Comparison of ENCODE assay signal across 16 cellular contexts in genomic region chr4:113645288-113645687, GRCh38.
DNase-seq lines count a peak whose midpoint lies in the region; ATAC-seq and TF ChIP-seq lines count a peak whose summit lies in the region.
"Had no signal": no experiment of that assay in that cellular context is flagged by ENCODE, and none has a peak within 500 bp of the region (broad histone marks: within the 10 kb centered on the region; RNA-seq: fewer than 3 reads in every experiment).

No MANE protein-coding gene starts in this region.

- in situ Hi-C loops in Panc1 (cut with HindIII; ENCODE audit: low pct_unique_long_range_greater_than_20kb, low sequenced_read_pairs), result no loop called here

- H3K4me3 ChIP-seq in HCT116 (replicated peaks in 1 of 2; ENCODE audit: low read depth in 1 of 2, low read length in 2 of 2) (no peak overlapping the region), Panc1 (ENCODE audit: low read depth in 2 of 2, low read length in 2 of 2) (no peak overlapping the region), iPS-20b (ENCODE audit: low read length) (0 out of 2 replicates have a peak overlapping the region, but pooled peaks have one; percentile 6), thyroid gland (replicated peaks in 1 of 3) (no peak overlapping the region), left lung (no peak overlapping the region)
- H3K4me3 ChIP-seq: MG63, thoracic aorta had no signal

- RAD21 ChIA-PET in HCT116 (lab: Charles Lee; ENCODE audit: low non-redundant PET in 1 of 2, low total read pairs in 2 of 2, uncharacterized antibody in 2 of 2, unreplicated experiment in 2 of 2), result no interaction called here

- H3K9me3 ChIP-seq in HCT116 (ENCODE audit: control insufficient read depth in 1 of 2, insufficient read depth in 1 of 2, low read depth in 1 of 2, low read length in 2 of 2) (no peaks in the 10 kb centered on the region), Panc1 (ENCODE audit: control insufficient read depth, insufficient read depth, low read depth, low read length) (no peaks in the 10 kb centered on the region), iPS-20b (ENCODE audit: insufficient read depth, low read depth, low read length) (no peaks in the 10 kb centered on the region), thyroid gland (no peaks in the 10 kb centered on the region), left lung (no peaks in the 10 kb centered on the region)
- H3K9me3 ChIP-seq: BE2C, MG63, thoracic aorta had no signal

- 100% methylated on average over 1 of the region's 1 CpG for WGBS in thyroid gland, 2 donors

- intact Hi-C loops in HCT116 (cut with micrococcal nuclease) (loop anchor here (10.0 kb wide), 1 partner anchor 100 kb away; no protein-coding TSS in a partner anchor), Panc1 (cut with micrococcal nuclease; ENCODE audit: unreplicated experiment) (no loop called here), thyroid gland (cut with DNase I) (no loop called here), left lung (cut with DNase I) (no loop called here)

- TF ChIP-seq RAD21 in HCT116 (IDR thresholded peaks at IDR 0.05; ENCODE audit: low read depth), result no peak

- ATAC-seq in HCT116, result peak; percentile 18
- 0 out of 2 replicates have a peak, but pooled peaks have one; percentile 5 for ATAC-seq in Panc1
- ATAC-seq in left lung, result no peak
- ATAC-seq: activated CD8-positive, alpha-beta memory T cell treated with anti-CD3 and anti-CD28 coated beads, Interleukin-2, amount 10 ng/mL, durations not matched to agents 7 days and 5 days; stimulated activated effector memory CD8-positive, alpha-beta T cell treated with anti-CD3 and anti-CD28 coated beads, Interleukin-12 subunit alpha, Interleukin-12 subunit beta, amount 100 ng/mL, for 72 hours had no signal

- CTCF ChIA-PET in HCT116 (lab: Charles Lee), result no interaction called here
- CTCF ChIA-PET in Panc1 (lab: Charles Lee), result no interaction called here

- H3K9me2 ChIP-seq in HCT116 (ENCODE audit: insufficient read depth), result no peaks in the 10 kb centered on the region

- TF ChIP-seq POLR2A in HCT116 (IDR thresholded peaks at IDR 0.05; ENCODE audit: borderline replicate concordance, extremely low read depth, insufficient read depth, insufficient read length) (no peak), thyroid gland (IDR thresholded peaks at IDR 0.05) (no peak)

- POLR2A ChIA-PET in HCT116 (lab: Charles Lee), result no interaction called here
- POLR2A ChIA-PET in Panc1 (lab: Charles Lee), result no interaction called here

- TF ChIP-seq CTCF in HCT116 (IDR thresholded peaks at IDR 0.05 in 2 of 3, conservative IDR thresholded peaks at IDR 0.05 in 1 of 3; ENCODE audit: borderline replicate concordance in 1 of 3, insufficient read depth in 1 of 3, low read depth in 2 of 3, low read length in 2 of 3) (no peak), Panc1 (IDR thresholded peaks at IDR 0.05) (no peak), thyroid gland (IDR thresholded peaks at IDR 0.05) (no peak), left lung (IDR thresholded peaks at IDR 0.05) (no peak)

- H3K4me2 ChIP-seq in HCT116 (ENCODE audit: low read length), result peak overlapping the region; percentile 48

- no peaks in the 10 kb centered on the region for H4K20me1 ChIP-seq in HCT116 (ENCODE audit: insufficient read depth)

- peak overlapping the region; percentile 37; the same call in 1 of the 2 replicates for H3K27ac ChIP-seq in HCT116 (ENCODE audit: low read depth, low read length)
- peak overlapping the region; percentile 89 for H3K27ac ChIP-seq in Panc1 (ENCODE audit: low read length)
- H3K27ac ChIP-seq in iPS-20b (ENCODE audit: low read length), result peak overlapping the region; percentile 62
- H3K27ac ChIP-seq in thyroid gland, result peak overlapping the region; percentile 83 to 92 (median 87)
- H3K27ac ChIP-seq in left lung, result no peak overlapping the region
- H3K27ac ChIP-seq: parathyroid adenoma, thoracic aorta had no signal

- H3K9ac ChIP-seq in HCT116 (ENCODE audit: low read length), result no peak overlapping the region
- peak overlapping the region; percentile 36; the same call in 1 of the 2 replicates for H3K9ac ChIP-seq in iPS-20b (ENCODE audit: low read depth, low read length)
- H3K9ac ChIP-seq: parathyroid adenoma had no signal

- BruUV-seq in HCT116 (replicated peaks; lab: Mats Ljungman, UMichigan) (no TSS peak), Panc1 (replicated peaks; lab: Mats Ljungman, UMichigan) (no TSS peak)

- no peak overlapping the region for H2AFZ ChIP-seq in HCT116 (ENCODE audit: low read depth, low read length, poor library complexity, severe bottlenecking)
- H2AFZ ChIP-seq: parathyroid adenoma had no signal

- H3K27me3 ChIP-seq in HCT116 (ENCODE audit: insufficient read depth, low read length), result no peaks in the 10 kb centered on the region
- H3K27me3 ChIP-seq in Panc1 (ENCODE audit: control insufficient read depth, insufficient read depth, low read length), result no peaks in the 10 kb centered on the region
- no peaks in the 10 kb centered on the region for H3K27me3 ChIP-seq in iPS-20b (ENCODE audit: insufficient read depth, low read length)
- no peaks in the 10 kb centered on the region for H3K27me3 ChIP-seq in thyroid gland
- no peaks in the 10 kb centered on the region for H3K27me3 ChIP-seq in left lung
- H3K27me3 ChIP-seq: BE2C, MG63 had no signal

- H3K4me1 ChIP-seq in HCT116 (ENCODE audit: control insufficient read depth in 1 of 2, insufficient read depth in 2 of 2, low read length in 2 of 2) (peaks cover 24 to 33% of the 10 kb centered on the region in 2 experiments), Panc1 (ENCODE audit: control insufficient read depth, insufficient read depth, low read length) (peaks cover 47% of the 10 kb centered on the region), iPS-20b (ENCODE audit: insufficient read depth, low read length) (peaks cover 31% of the 10 kb centered on the region), thyroid gland (peaks cover 41 to 45% of the 10 kb centered on the region in 2 donors), left lung (peaks cover 0 to 6% of the 10 kb centered on the region in 2 donors)

- DNase-seq in HCT116 (ENCODE audit: low read depth, low spot score), result no peak
- DNase-seq in Panc1 (ENCODE audit: low read depth, low spot score), result no peak
- no peak for DNase-seq in thyroid gland
- no peak for DNase-seq in left lung
- DNase-seq in NK-92 treated with Interleukin-12 subunit alpha and Interleukin-12 subunit beta, amount 100 ng/mL, for 24 hours (lab: John Stamatoyannopoulos, UW), result no peak
- DNase-seq in A172 (ENCODE audit: low spot score), result no peak
- DNase-seq: activated CD4-positive, alpha-beta T cell treated with anti-CD3 and anti-CD28 coated beads, Interleukin-2, amount 10 ng/mL, durations not matched to agents 24 days and 14 days; activated CD8-positive, alpha-beta memory T cell treated with anti-CD3 and anti-CD28 coated beads, Interleukin-2, amount 10 ng/mL, durations not matched to agents 7 days and 5 days; activated naive CD8-positive, alpha-beta T cell treated with anti-CD3 and anti-CD28 coated beads, Interleukin-2, amount 10 ng/mL, durations not matched to agents 7 days and 5 days; BE2C; NCI-H1436 had no signal

- H3K36me3 ChIP-seq in HCT116 (ENCODE audit: control insufficient read depth in 1 of 2, insufficient read depth in 2 of 2, low read length in 2 of 2) (no peaks in the 10 kb centered on the region), Panc1 (ENCODE audit: control insufficient read depth, insufficient read depth, low read length) (no peaks in the 10 kb centered on the region), iPS-20b (ENCODE audit: insufficient read depth, low read depth, low read length) (no peaks in the 10 kb centered on the region), thyroid gland (no peaks in the 10 kb centered on the region), left lung (no peaks in the 10 kb centered on the region)
- H3K36me3 ChIP-seq: BE2C, MG63, thoracic aorta had no signal

- no peaks in the 10 kb centered on the region; the same call in 1 of the 2 replicates for H3K79me2 ChIP-seq in HCT116 (ENCODE audit: insufficient read depth, low read length)
- H3K79me2 ChIP-seq: parathyroid adenoma had no signal

TF ChIP-seq in HCT116, 20 proteins besides CTCF, POLR2A, EP300 and RAD21:
- TF ChIP-seq EGR1 (IDR thresholded peaks at IDR 0.05; ENCODE audit: low read depth) (no peak), ZFX (IDR thresholded peaks at IDR 0.05) (no peak), JUND (IDR thresholded peaks at IDR 0.05) (no peak), ELF1 (IDR thresholded peaks at IDR 0.05; ENCODE audit: borderline replicate concordance, low read depth) (no peak), YY1 (IDR thresholded peaks at IDR 0.05; ENCODE audit: extremely low read depth, insufficient replicate concordance, low read depth, low read length) (no peak), CEBPB (IDR thresholded peaks at IDR 0.05; ENCODE audit: low read depth) (no peak), ZBTB33 (IDR thresholded peaks at IDR 0.05; ENCODE audit: extremely low read depth, insufficient replicate concordance, low read length) (no peak), POLR2AphosphoS5 (IDR thresholded peaks at IDR 0.05; ENCODE audit: low read depth, low read length) (no peak), SP1 (IDR thresholded peaks at IDR 0.05; ENCODE audit: low read depth) (no peak)

Comparison
In these comparisons a context has a peak if more than half of its experiments do, and no peak if none do; other contexts are left out.
1. H3K27ac ChIP-seq: peak in HCT116 (single experiment), Panc1 (single experiment), iPS-20b (single experiment) and thyroid gland (3 of 3); none in left lung (0 of 2).